ENCODE assay signal across 8 cellular contexts in the genomic region with DNA sequence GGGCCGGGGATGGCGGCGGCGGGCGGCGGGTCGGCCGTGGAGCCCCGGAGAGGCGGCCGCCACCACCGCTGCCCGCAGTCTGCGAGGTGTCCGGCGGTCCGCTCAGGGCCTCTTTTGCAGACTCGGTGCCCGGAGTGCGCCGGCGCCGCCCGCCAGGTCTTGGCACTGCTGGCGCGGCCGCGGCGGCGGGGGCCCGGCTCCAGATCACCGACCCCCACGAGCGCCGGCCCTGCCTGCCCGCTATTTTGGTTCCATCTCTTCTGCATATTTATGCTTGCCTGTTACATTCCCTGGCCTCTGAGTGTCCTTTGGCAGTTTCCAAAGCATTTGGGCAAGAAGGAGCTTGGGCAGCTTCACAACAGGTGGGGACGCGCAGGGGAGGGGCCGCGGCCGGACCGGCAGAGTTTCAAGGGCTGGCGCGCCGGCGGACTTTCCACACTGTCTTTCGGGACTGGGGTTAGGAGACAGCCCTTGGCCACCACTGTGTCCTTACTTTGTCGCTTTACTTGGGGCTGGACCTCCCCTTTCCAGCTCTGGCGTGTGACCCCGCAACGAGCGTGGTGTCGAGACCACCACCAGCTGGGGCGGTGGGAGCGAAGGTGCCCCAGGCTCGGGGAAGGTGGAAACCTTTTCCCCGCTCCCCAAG. TPM values are rescaled to one million over a fixed set of nuclear protein-coding genes. Genes with fewer than 3 reads are reported as not detected.
DNase-seq lines count a peak whose midpoint lies in the region; TF ChIP-seq lines count a peak whose summit lies in the region.

No MANE protein-coding gene starts in this region.

- no peaks in the 10 kb centered on the region for H3K27me3 ChIP-seq in HAP-1 (ENCODE audit: low read depth)
- H3K27me3 ChIP-seq in ectodermal cell (ENCODE audit: control insufficient read depth, insufficient read depth, low read length, poor library complexity, severe bottlenecking): no peaks in the 10 kb centered on the region

- H3K27ac ChIP-seq in ectodermal cell (ENCODE audit: insufficient read depth, low read depth, low read length, poor library complexity, severe bottlenecking): peak overlapping the region; percentile 86

- H3K9me3 Mint-ChIP-seq in activated CD4-positive, alpha-beta memory T cell treated with anti-CD3 and anti-CD28 coated beads for 36 hours: no peaks in the 10 kb centered on the region

- peaks cover 65% of the 10 kb centered on the region for H3K4me1 Mint-ChIP-seq in activated CD4-positive, alpha-beta memory T cell treated with anti-CD3 and anti-CD28 coated beads for 36 hours (ENCODE audit: low read depth)

- H3K4me3 ChIP-seq in GM12864 (ENCODE audit: low read depth, low read length) (peak overlapping the region; percentile 94), HAP-1 (peak overlapping the region; percentile 53), ectodermal cell (ENCODE audit: insufficient read depth, low read depth, low read length) (peak overlapping the region; percentile 89)

- in situ Hi-C loops in HAP-1 (cut with MboI; ENCODE audit: low sequenced_read_pairs): no loop called here

- intact Hi-C loops in activated CD4-positive, alpha-beta memory T cell treated with anti-CD3 and anti-CD28 coated beads for 36 hours (cut with micrococcal nuclease): loop anchor here (2.0 to 10.0 kb wide), 3 partner anchors 34 to 1585 kb away; partner anchors contain the start of genes DCAF16, FBXL5 and NCAPG

- DNase-seq in GM12864 (ENCODE audit: low read depth) (no peak), HAP-1 (ENCODE audit: low spot score in 2 of 2) (peak; percentile 32 to 71), LoVo (ENCODE audit: low spot score) (peak; percentile 46), medulla oblongata (ENCODE audit: extremely low spot score) (peak; percentile 54), SHP77 (lab: John Stamatoyannopoulos, UW) (no peak)
- peak; percentile 48 for DNase-seq in activated CD4-positive, alpha-beta memory T cell treated with anti-CD3 and anti-CD28 coated beads for 36 hours
- DNase-seq in stimulated activated CD8-positive, alpha-beta memory T cell treated with anti-CD3 and anti-CD28 coated beads, Interleukin-4, amount 100 ng/mL, for 48 hours: peak; percentile 67

- H3K4me3 Mint-ChIP-seq in activated CD4-positive, alpha-beta memory T cell treated with anti-CD3 and anti-CD28 coated beads for 36 hours: peak overlapping the region; percentile 94

- peaks cover 12% of the 10 kb centered on the region for H3K4me1 ChIP-seq in HAP-1
- peaks cover 11% of the 10 kb centered on the region for H3K4me1 ChIP-seq in ectodermal cell (ENCODE audit: control insufficient read depth, insufficient read depth, low read length)

- 0% methylated on average over 57 of the region's 57 CpGs for WGBS in ectodermal cell, 2 experiments

- POLR2A ChIA-PET in activated CD4-positive, alpha-beta memory T cell treated with anti-CD3 and anti-CD28 coated beads for 36 hours (lab: Charles Lee): interaction anchor here (0.7 to 1.3 kb wide), 5 partner anchors 9 to 1584 kb away, joined by 3 to 7 read pairs (median 3); no protein-coding TSS in a partner anchor

- H3K27me3 Mint-ChIP-seq in activated CD4-positive, alpha-beta memory T cell treated with anti-CD3 and anti-CD28 coated beads for 36 hours: no peaks in the 10 kb centered on the region

- CTCF ChIA-PET in activated CD4-positive, alpha-beta memory T cell treated with anti-CD3 and anti-CD28 coated beads for 36 hours (lab: Charles Lee): interaction anchor here (1.5 kb wide), 2 partner anchors 21 to 38 kb away, joined by 4 to 7 read pairs; no protein-coding TSS in a partner anchor

- TF ChIP-seq CTCF in GM12864 (IDR thresholded peaks at IDR 0.05; ENCODE audit: low read depth, low read length, missing control alignments): no peak

- H3K9me3 ChIP-seq in HAP-1: no peaks in the 10 kb centered on the region
- no peaks in the 10 kb centered on the region for H3K9me3 ChIP-seq in ectodermal cell (ENCODE audit: control insufficient read depth, low read length)

- H3K36me3 ChIP-seq in HAP-1 (replicated peaks) (no peaks in the 10 kb centered on the region), ectodermal cell (ENCODE audit: control insufficient read depth, insufficient read depth, low read length) (no peaks in the 10 kb centered on the region)

- H3K27ac Mint-ChIP-seq in activated CD4-positive, alpha-beta memory T cell treated with anti-CD3 and anti-CD28 coated beads for 36 hours: peak overlapping the region; percentile 96

- peaks cover 13% of the 10 kb centered on the region for H3K36me3 Mint-ChIP-seq in activated CD4-positive, alpha-beta memory T cell treated with anti-CD3 and anti-CD28 coated beads for 36 hours

RNA-seq across cellular contexts. Expression of gene TAPT1, which starts 0.7 kb away (rescaled TPM):
- 10 to 100 TPM; 35.6 TPM for total RNA-seq in activated CD4-positive, alpha-beta memory T cell treated with anti-CD3 and anti-CD28 coated beads for 36 hours
- 13.3 TPM for polyA plus RNA-seq in ectodermal cell (2013, experiment 1 of 4)
- 10.4 TPM for polyA plus RNA-seq in ectodermal cell (2013, experiment 2 of 4)
- 15.1 TPM for polyA plus RNA-seq in ectodermal cell (2013, experiment 3 of 4)
- 16.3 TPM for polyA plus RNA-seq in ectodermal cell (2013, experiment 4 of 4)

Comparison
In these comparisons a context has a peak if more than half of its experiments do, and no peak if none do; other contexts are left out.
1. DNase-seq: peak in HAP-1 (2 of 2), LoVo (single experiment), activated CD4-positive, alpha-beta memory T cell treated with anti-CD3 and anti-CD28 coated beads for 36 hours (single experiment), medulla oblongata (single experiment) and stimulated activated CD8-positive, alpha-beta memory T cell treated with anti-CD3 and anti-CD28 coated beads, Interleukin-4, amount 100 ng/mL, for 48 hours (single experiment); none in GM12864 (single experiment) and SHP77 (0 of 2).
2. Peak in every context shown above with its lines, with median percentiles within 50 percentile points of each other: H3K4me3 ChIP-seq.